Comparison of ENCODE assay signal across 39 cellular contexts in genomic region chr5:17976404-17976803, GRCh38.
"Had no signal": no experiment of that assay in that cellular context is flagged by ENCODE, and none has a peak within 500 bp of the region (broad histone marks: within the 10 kb centered on the region; RNA-seq: fewer than 3 reads in every experiment).

No MANE protein-coding gene starts in this region.

- H3K27me3 Mint-ChIP-seq: activated naive CD4-positive, alpha-beta T cell treated with anti-CD3 and anti-CD28 coated beads, Interleukin-2, amount 10 ng/mL, durations not matched to agents 7 days and 5 days; activated naive CD4-positive, alpha-beta T cell treated with anti-CD3 and anti-CD28 coated beads, Interleukin-2, amount 50 U/mL, for 24 hours; activated naive CD8-positive, alpha-beta T cell; activated naive CD8-positive, alpha-beta T cell treated with anti-CD3 and anti-CD28 coated beads for 36 hours; activated naive CD8-positive, alpha-beta T cell treated with anti-CD3 and anti-CD28 coated beads, Interleukin-2, amount 10 ng/mL, durations not matched to agents 7 days and 5 days; activated naive CD8-positive, alpha-beta T cell treated with anti-CD3 and anti-CD28 coated beads, Interleukin-2, amount 50 U/mL, for 24 hours; activated T-cell treated with anti-CD3 and anti-CD28 coated beads, Interleukin-2, amount 50 U/mL, for 24 hours; activated T-helper 17 cell treated with anti-CD3 and anti-CD28 coated beads, Interleukin-2, amount 50 U/mL, for 72 hours; brain; central memory CD8-positive, alpha-beta T cell had no signal

- H3K27ac Mint-ChIP-seq: activated naive CD4-positive, alpha-beta T cell treated with anti-CD3 and anti-CD28 coated beads for 36 hours; activated naive CD4-positive, alpha-beta T cell treated with anti-CD3 and anti-CD28 coated beads, Interleukin-2, amount 10 ng/mL, durations not matched to agents 7 days and 5 days; activated naive CD4-positive, alpha-beta T cell treated with anti-CD3 and anti-CD28 coated beads, Interleukin-2, amount 50 U/mL, for 24 hours; activated naive CD8-positive, alpha-beta T cell; activated naive CD8-positive, alpha-beta T cell treated with anti-CD3 and anti-CD28 coated beads for 36 hours; activated naive CD8-positive, alpha-beta T cell treated with anti-CD3 and anti-CD28 coated beads, Interleukin-2, amount 10 ng/mL, durations not matched to agents 7 days and 5 days; activated naive CD8-positive, alpha-beta T cell treated with anti-CD3 and anti-CD28 coated beads, Interleukin-2, amount 50 U/mL, for 24 hours; activated T-cell treated with anti-CD3 and anti-CD28 coated beads, Interleukin-2, amount 50 U/mL, for 24 hours; activated T-cell treated with anti-CD3 and anti-CD28 coated beads, Interleukin-2, amount 50 U/mL, for 72 hours; activated T-helper 1 cell treated with anti-CD3 and anti-CD28 coated beads, Interleukin-12 subunit alpha, Interleukin-12 subunit beta, Interleukin-2, Interleukin-4 antibody, amounts not matched to agents 30 ng/mL and 10 ng/mL and 1 ng/mL, durations not matched to agents 14 hours and 24 hours and 36 hours; activated T-helper 17 cell treated with anti-CD3 and anti-CD28 coated beads, Interleukin-2, amount 50 U/mL, for 72 hours; activated T-helper 2 cell treated with anti-CD3 and anti-CD28 coated beads, Interferon-gamma antibody, Interleukin-2, Interleukin-4, amounts not matched to agents 10 μg/mL and 5 μg/mL and 100 μg/mL, durations not matched to agents 14 hours and 24 hours and 36 hours; brain had no signal

- ATAC-seq: activated naive CD4-positive, alpha-beta T cell treated with anti-CD3 and anti-CD28 coated beads, Interleukin-2, amount 50 U/mL, for 72 hours; activated naive CD8-positive, alpha-beta T cell treated with anti-CD3 and anti-CD28 coated beads, Interleukin-2, amount 50 U/mL, for 24 hours; activated T-cell treated with anti-CD3 and anti-CD28 coated beads, Interleukin-2, amount 50 U/mL, for 4 hours; activated T-cell treated with anti-CD3 and anti-CD28 coated beads, Interleukin-2, amount 50 U/mL, for 72 hours; activated T-helper 17 cell treated with anti-CD3 and anti-CD28 coated beads, Interleukin-2, amount 50 U/mL, for 72 hours; body of pancreas had no signal

- H3K4me3 Mint-ChIP-seq: activated naive CD4-positive, alpha-beta T cell treated with anti-CD3 and anti-CD28 coated beads for 36 hours; activated naive CD4-positive, alpha-beta T cell treated with anti-CD3 and anti-CD28 coated beads, Interleukin-2, amount 10 ng/mL, durations not matched to agents 7 days and 5 days; activated naive CD4-positive, alpha-beta T cell treated with anti-CD3 and anti-CD28 coated beads, Interleukin-2, amount 50 U/mL, for 24 hours; activated naive CD8-positive, alpha-beta T cell; activated naive CD8-positive, alpha-beta T cell treated with anti-CD3 and anti-CD28 coated beads for 36 hours; activated naive CD8-positive, alpha-beta T cell treated with anti-CD3 and anti-CD28 coated beads, Interleukin-2, amount 10 ng/mL, durations not matched to agents 7 days and 5 days; activated naive CD8-positive, alpha-beta T cell treated with anti-CD3 and anti-CD28 coated beads, Interleukin-2, amount 50 U/mL, for 24 hours; activated T-cell treated with anti-CD3 and anti-CD28 coated beads, Interleukin-2, amount 50 U/mL, for 24 hours; activated T-cell treated with anti-CD3 and anti-CD28 coated beads, Interleukin-2, amount 50 U/mL, for 4 hours; activated T-cell treated with anti-CD3 and anti-CD28 coated beads, Interleukin-2, amount 50 U/mL, for 72 hours; activated T-helper 1 cell treated with anti-CD3 and anti-CD28 coated beads, Interleukin-12 subunit alpha, Interleukin-12 subunit beta, Interleukin-2, Interleukin-4 antibody, amounts not matched to agents 30 ng/mL and 10 ng/mL and 1 ng/mL, durations not matched to agents 14 hours and 24 hours and 36 hours; activated T-helper 17 cell treated with anti-CD3 and anti-CD28 coated beads, Interleukin-2, amount 50 U/mL, for 72 hours; brain; central memory CD8-positive, alpha-beta T cell had no signal

- H3K4me3 ChIP-seq: adrenal gland, ascending aorta, body of pancreas, breast epithelium, cardiac muscle cell had no signal

- H3K9me3 Mint-ChIP-seq: activated naive CD4-positive, alpha-beta T cell treated with anti-CD3 and anti-CD28 coated beads for 36 hours; activated naive CD8-positive, alpha-beta T cell treated with anti-CD3 and anti-CD28 coated beads, Interleukin-2, amount 10 ng/mL, durations not matched to agents 7 days and 5 days; brain had no signal

- DNase-seq: activated effector memory CD4-positive, alpha-beta T cell treated with anti-CD3 and anti-CD28 coated beads, Interleukin-2, amount 50 U/mL, for 16 hours; activated effector memory CD4-positive, alpha-beta T cell treated with Interleukin-2 at 50 U/mL for 16 hours; activated gamma-delta T cell; activated gamma-delta T cell treated with Interleukin-2 at 50 U/mL for 16 hours; activated naive CD4-positive, alpha-beta T cell; activated naive CD4-positive, alpha-beta T cell treated with anti-CD3 and anti-CD28 coated beads for 36 hours; activated naive CD4-positive, alpha-beta T cell treated with anti-CD3 and anti-CD28 coated beads, Interleukin-2, amount 10 ng/mL, durations not matched to agents 7 days and 5 days; activated naive CD4-positive, alpha-beta T cell treated with anti-CD3 and anti-CD28 coated beads, Interleukin-2, amount 50 U/mL, for 16 hours; activated naive CD4-positive, alpha-beta T cell treated with Interleukin-2 at 50 U/mL for 16 hours; activated naive CD8-positive, alpha-beta T cell treated with anti-CD3 and anti-CD28 coated beads for 36 hours; activated naive CD8-positive, alpha-beta T cell treated with anti-CD3 and anti-CD28 coated beads, Interleukin-2, amount 10 ng/mL, durations not matched to agents 7 days and 5 days; activated naive CD8-positive, alpha-beta T cell treated with anti-CD3 and anti-CD28 coated beads, Interleukin-2, amount 50 U/mL, for 24 hours; activated T-cell treated with anti-CD3 and anti-CD28 coated beads for 4 hours; activated T-cell treated with anti-CD3 and anti-CD28 coated beads, Interleukin-2, amount 50 U/mL, for 1 hour; activated T-cell treated with anti-CD3 and anti-CD28 coated beads, Interleukin-2, amount 50 U/mL, for 24 hours; activated T-cell treated with anti-CD3 and anti-CD28 coated beads, Interleukin-2, amount 50 U/mL, for 4 hours; activated T-cell treated with anti-CD3 and anti-CD28 coated beads, Interleukin-2, amount 50 U/mL, for 48 hours; activated T-cell treated with anti-CD3 and anti-CD28 coated beads, Interleukin-2, amount 50 U/mL, for 72 hours; adrenal gland; amniotic stem cell; amygdala; anterior cingulate cortex; aorta; body of pancreas; brain microvascular endothelial cell; caudate nucleus; central memory CD4-positive, alpha-beta T cell; cerebellar nuclear complex had no signal

- H3K36me3 Mint-ChIP-seq: activated naive CD4-positive, alpha-beta T cell treated with anti-CD3 and anti-CD28 coated beads, Interleukin-2, amount 10 ng/mL, durations not matched to agents 7 days and 5 days; activated naive CD4-positive, alpha-beta T cell treated with anti-CD3 and anti-CD28 coated beads, Interleukin-2, amount 50 U/mL, for 24 hours; activated naive CD4-positive, alpha-beta T cell treated with anti-CD3 and anti-CD28 coated beads, Interleukin-2, amount 50 U/mL, for 72 hours; activated naive CD8-positive, alpha-beta T cell; activated naive CD8-positive, alpha-beta T cell treated with anti-CD3 and anti-CD28 coated beads for 36 hours; activated naive CD8-positive, alpha-beta T cell treated with anti-CD3 and anti-CD28 coated beads, Interleukin-2, amount 10 ng/mL, durations not matched to agents 7 days and 5 days; brain had no signal

- H3K4me1 Mint-ChIP-seq: activated naive CD4-positive, alpha-beta T cell treated with anti-CD3 and anti-CD28 coated beads, Interleukin-2, amount 10 ng/mL, durations not matched to agents 7 days and 5 days; activated naive CD4-positive, alpha-beta T cell treated with anti-CD3 and anti-CD28 coated beads, Interleukin-2, amount 50 U/mL, for 24 hours; activated naive CD8-positive, alpha-beta T cell treated with anti-CD3 and anti-CD28 coated beads for 36 hours; activated naive CD8-positive, alpha-beta T cell treated with anti-CD3 and anti-CD28 coated beads, Interleukin-2, amount 10 ng/mL, durations not matched to agents 7 days and 5 days; activated naive CD8-positive, alpha-beta T cell treated with anti-CD3 and anti-CD28 coated beads, Interleukin-2, amount 50 U/mL, for 24 hours; activated T-helper 17 cell treated with anti-CD3 and anti-CD28 coated beads, Interleukin-2, amount 50 U/mL, for 72 hours; brain; central memory CD8-positive, alpha-beta T cell had no signal

- H3K27me3 ChIP-seq: adrenal gland, ascending aorta, body of pancreas, brain microvascular endothelial cell, breast epithelium had no signal

- H3K27ac ChIP-seq: adrenal gland, ascending aorta, body of pancreas, brain microvascular endothelial cell, breast epithelium, cardiac muscle cell had no signal

- H3K4me1 ChIP-seq: adrenal gland, ascending aorta, body of pancreas, breast epithelium had no signal
